Comparison of ENCODE assay signal across 1 cellular context in genomic region chr12:111446044-111446581, GRCh38.
TF ChIP-seq lines count a peak whose summit lies in the region.

No MANE protein-coding gene starts in this region.

TF ChIP-seq in H1, 55 proteins besides CTCF, POLR2A, EP300 and RAD21 (continued from another document):
- TF ChIP-seq, protein P1, sequence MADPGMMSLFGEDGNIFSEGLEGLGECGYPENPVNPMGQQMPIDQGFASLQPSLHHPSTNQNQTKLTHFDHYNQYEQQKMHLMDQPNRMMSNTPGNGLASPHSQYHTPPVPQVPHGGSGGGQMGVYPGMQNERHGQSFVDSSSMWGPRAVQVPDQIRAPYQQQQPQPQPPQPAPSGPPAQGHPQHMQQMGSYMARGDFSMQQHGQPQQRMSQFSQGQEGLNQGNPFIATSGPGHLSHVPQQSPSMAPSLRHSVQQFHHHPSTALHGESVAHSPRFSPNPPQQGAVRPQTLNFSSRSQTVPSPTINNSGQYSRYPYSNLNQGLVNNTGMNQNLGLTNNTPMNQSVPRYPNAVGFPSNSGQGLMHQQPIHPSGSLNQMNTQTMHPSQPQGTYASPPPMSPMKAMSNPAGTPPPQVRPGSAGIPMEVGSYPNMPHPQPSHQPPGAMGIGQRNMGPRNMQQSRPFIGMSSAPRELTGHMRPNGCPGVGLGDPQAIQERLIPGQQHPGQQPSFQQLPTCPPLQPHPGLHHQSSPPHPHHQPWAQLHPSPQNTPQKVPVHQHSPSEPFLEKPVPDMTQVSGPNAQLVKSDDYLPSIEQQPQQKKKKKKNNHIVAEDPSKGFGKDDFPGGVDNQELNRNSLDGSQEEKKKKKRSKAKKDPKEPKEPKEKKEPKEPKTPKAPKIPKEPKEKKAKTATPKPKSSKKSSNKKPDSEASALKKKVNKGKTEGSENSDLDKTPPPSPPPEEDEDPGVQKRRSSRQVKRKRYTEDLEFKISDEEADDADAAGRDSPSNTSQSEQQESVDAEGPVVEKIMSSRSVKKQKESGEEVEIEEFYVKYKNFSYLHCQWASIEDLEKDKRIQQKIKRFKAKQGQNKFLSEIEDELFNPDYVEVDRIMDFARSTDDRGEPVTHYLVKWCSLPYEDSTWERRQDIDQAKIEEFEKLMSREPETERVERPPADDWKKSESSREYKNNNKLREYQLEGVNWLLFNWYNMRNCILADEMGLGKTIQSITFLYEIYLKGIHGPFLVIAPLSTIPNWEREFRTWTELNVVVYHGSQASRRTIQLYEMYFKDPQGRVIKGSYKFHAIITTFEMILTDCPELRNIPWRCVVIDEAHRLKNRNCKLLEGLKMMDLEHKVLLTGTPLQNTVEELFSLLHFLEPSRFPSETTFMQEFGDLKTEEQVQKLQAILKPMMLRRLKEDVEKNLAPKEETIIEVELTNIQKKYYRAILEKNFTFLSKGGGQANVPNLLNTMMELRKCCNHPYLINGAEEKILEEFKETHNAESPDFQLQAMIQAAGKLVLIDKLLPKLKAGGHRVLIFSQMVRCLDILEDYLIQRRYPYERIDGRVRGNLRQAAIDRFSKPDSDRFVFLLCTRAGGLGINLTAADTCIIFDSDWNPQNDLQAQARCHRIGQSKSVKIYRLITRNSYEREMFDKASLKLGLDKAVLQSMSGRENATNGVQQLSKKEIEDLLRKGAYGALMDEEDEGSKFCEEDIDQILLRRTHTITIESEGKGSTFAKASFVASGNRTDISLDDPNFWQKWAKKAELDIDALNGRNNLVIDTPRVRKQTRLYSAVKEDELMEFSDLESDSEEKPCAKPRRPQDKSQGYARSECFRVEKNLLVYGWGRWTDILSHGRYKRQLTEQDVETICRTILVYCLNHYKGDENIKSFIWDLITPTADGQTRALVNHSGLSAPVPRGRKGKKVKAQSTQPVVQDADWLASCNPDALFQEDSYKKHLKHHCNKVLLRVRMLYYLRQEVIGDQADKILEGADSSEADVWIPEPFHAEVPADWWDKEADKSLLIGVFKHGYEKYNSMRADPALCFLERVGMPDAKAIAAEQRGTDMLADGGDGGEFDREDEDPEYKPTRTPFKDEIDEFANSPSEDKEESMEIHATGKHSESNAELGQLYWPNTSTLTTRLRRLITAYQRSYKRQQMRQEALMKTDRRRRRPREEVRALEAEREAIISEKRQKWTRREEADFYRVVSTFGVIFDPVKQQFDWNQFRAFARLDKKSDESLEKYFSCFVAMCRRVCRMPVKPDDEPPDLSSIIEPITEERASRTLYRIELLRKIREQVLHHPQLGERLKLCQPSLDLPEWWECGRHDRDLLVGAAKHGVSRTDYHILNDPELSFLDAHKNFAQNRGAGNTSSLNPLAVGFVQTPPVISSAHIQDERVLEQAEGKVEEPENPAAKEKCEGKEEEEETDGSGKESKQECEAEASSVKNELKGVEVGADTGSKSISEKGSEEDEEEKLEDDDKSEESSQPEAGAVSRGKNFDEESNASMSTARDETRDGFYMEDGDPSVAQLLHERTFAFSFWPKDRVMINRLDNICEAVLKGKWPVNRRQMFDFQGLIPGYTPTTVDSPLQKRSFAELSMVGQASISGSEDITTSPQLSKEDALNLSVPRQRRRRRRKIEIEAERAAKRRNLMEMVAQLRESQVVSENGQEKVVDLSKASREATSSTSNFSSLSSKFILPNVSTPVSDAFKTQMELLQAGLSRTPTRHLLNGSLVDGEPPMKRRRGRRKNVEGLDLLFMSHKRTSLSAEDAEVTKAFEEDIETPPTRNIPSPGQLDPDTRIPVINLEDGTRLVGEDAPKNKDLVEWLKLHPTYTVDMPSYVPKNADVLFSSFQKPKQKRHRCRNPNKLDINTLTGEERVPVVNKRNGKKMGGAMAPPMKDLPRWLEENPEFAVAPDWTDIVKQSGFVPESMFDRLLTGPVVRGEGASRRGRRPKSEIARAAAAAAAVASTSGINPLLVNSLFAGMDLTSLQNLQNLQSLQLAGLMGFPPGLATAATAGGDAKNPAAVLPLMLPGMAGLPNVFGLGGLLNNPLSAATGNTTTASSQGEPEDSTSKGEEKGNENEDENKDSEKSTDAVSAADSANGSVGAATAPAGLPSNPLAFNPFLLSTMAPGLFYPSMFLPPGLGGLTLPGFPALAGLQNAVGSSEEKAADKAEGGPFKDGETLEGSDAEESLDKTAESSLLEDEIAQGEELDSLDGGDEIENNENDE (IDR thresholded peaks at IDR 0.05; ENCODE audit: insufficient replicate concordance, low read length), result no peak
